ENCODE assay signal across 13 cellular contexts in the genomic region with DNA sequence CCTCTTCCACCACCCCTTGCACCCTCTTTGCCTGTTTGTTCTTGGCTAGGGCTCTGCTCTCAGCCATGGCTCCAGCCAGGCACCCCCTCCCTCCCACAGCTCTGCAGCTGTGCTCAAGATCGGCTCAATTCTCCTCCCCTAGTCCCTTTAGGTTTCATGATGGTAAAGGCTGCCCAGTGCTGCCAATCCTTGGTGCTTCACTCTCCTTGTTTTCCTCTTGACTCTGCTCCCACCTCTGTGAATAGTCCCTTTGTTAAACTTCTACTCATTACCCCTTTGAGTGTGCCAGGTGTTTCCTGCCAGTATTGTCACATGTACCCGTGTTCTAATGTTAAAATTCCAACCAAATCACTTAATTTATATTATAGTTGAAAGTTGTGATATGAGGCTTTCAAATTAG.
DNase-seq lines count a peak whose midpoint lies in the region.
"Had no signal": no experiment of that assay in that cellular context is flagged by ENCODE, and none has a peak within 500 bp of the region (broad histone marks: within the 10 kb centered on the region; RNA-seq: fewer than 3 reads in every experiment).

No MANE protein-coding gene starts in this region.

- no peak overlapping the region for H3K4me3 ChIP-seq in BLaER1 treated with 17β-estradiol and CSF1 and Interleukin-3, amounts not matched to agents 10 nM and 100 nM
- no peak overlapping the region for H3K4me3 ChIP-seq in HAP-1
- H3K4me3 ChIP-seq: prostate gland, testis had no signal

- H3K27me3 ChIP-seq in BLaER1 treated with 17β-estradiol and CSF1 and Interleukin-3, amounts not matched to agents 10 nM and 100 nM: no peaks in the 10 kb centered on the region
- H3K27me3 ChIP-seq in HAP-1 (ENCODE audit: low read depth): no peaks in the 10 kb centered on the region; the same call in 1 of the 2 replicates
- H3K27me3 ChIP-seq: testis had no signal

- H3K9me3 ChIP-seq in BLaER1 treated with 17β-estradiol and CSF1 and Interleukin-3, amounts not matched to agents 10 nM and 100 nM (replicated peaks in 1 of 11): peaks cover 0 to 15% (median 11%) of the 10 kb centered on the region in 11 experiments; a peak in 17 of 22 replicates
- no peaks in the 10 kb centered on the region for H3K9me3 ChIP-seq in HAP-1
- H3K9me3 ChIP-seq: prostate gland, testis had no signal

- H3K36me3 ChIP-seq in BLaER1 treated with 17β-estradiol and CSF1 and Interleukin-3, amounts not matched to agents 10 nM and 100 nM: no peaks in the 10 kb centered on the region
- no peaks in the 10 kb centered on the region for H3K36me3 ChIP-seq in HAP-1 (replicated peaks)
- H3K36me3 ChIP-seq: prostate gland, WERI-Rb-1 had no signal

- in situ Hi-C loops in HAP-1 (cut with MboI; ENCODE audit: low sequenced_read_pairs): no loop called here

- no peak overlapping the region for H3K9ac ChIP-seq in BLaER1 treated with 17β-estradiol and CSF1 and Interleukin-3, amounts not matched to agents 10 nM and 100 nM

- H3K4me2 ChIP-seq in BLaER1 treated with 17β-estradiol and CSF1 and Interleukin-3, amounts not matched to agents 10 nM and 100 nM: peak overlapping the region in 7 of 11 experiments; percentile 22 to 54 (median 44); a peak in 13 of 22 replicates

- H3K4me1 ChIP-seq in BLaER1 treated with 17β-estradiol and CSF1 and Interleukin-3, amounts not matched to agents 10 nM and 100 nM: peaks cover 0 to 12% (median 5%) of the 10 kb centered on the region in 10 experiments; a peak in 6 of 20 replicates
- no peaks in the 10 kb centered on the region for H3K4me1 ChIP-seq in HAP-1
- H3K4me1 ChIP-seq: prostate gland, testis had no signal

- no peak overlapping the region for H3K27ac ChIP-seq in BLaER1 treated with 17β-estradiol and CSF1 and Interleukin-3, amounts not matched to agents 10 nM and 100 nM
- H3K27ac ChIP-seq: prostate gland, testis, WERI-Rb-1 had no signal

- peak; percentile 59 for DNase-seq in HT1080 (ENCODE audit: low read depth)
- DNase-seq in NCI-H345 treated with DMSO at 0.1 percent for 48 hours (lab: John Stamatoyannopoulos, UW; ENCODE audit: unreplicated experiment): peak; percentile 84
- peak; percentile 53 for DNase-seq in foreskin melanocyte
- DNase-seq in MV-4-11 (lab: John Stamatoyannopoulos, UW): no peak
- no peak for DNase-seq in EL
- DNase-seq in HAP-1 (ENCODE audit: low spot score in 2 of 2): no peak
- DNase-seq in NOMO-1 treated with DMSO at 0.1 percent for 48 hours (lab: John Stamatoyannopoulos, UW; ENCODE audit: unreplicated experiment): no peak
- DNase-seq: activated naive CD4-positive, alpha-beta T cell treated with anti-CD3 and anti-CD28 coated beads, Interleukin-2, amount 10 ng/mL, durations not matched to agents 7 days and 5 days; PC-3; testis; WERI-Rb-1 had no signal

- H4K20me1 ChIP-seq in BLaER1 treated with 17β-estradiol and CSF1 and Interleukin-3, amounts not matched to agents 10 nM and 100 nM: no peaks in the 10 kb centered on the region

Comparison
In these comparisons a context has a peak if more than half of its experiments do, and no peak if none do; other contexts are left out.
1. DNase-seq: peak in HT1080 (single experiment), NCI-H345 treated with DMSO at 0.1 percent for 48 hours (single experiment) and foreskin melanocyte (single experiment); none in MV-4-11 (single experiment), EL (single experiment), HAP-1 (0 of 2) and NOMO-1 treated with DMSO at 0.1 percent for 48 hours (single experiment).